18 cellular contexts compared by ENCODE assay signal in genomic region chr11:78902771-78903507, GRCh38.
"Had no signal": no experiment of that assay in that cellular context is flagged by ENCODE, and none has a peak within 500 bp of the region (broad histone marks: within the 10 kb centered on the region; RNA-seq: fewer than 3 reads in every experiment).

No MANE protein-coding gene starts in this region.

- DNase-seq: activated CD4-positive, alpha-beta memory T cell treated with anti-CD3 and anti-CD28 coated beads for 36 hours; activated naive CD4-positive, alpha-beta T cell; activated naive CD8-positive, alpha-beta T cell treated with anti-CD3 and anti-CD28 coated beads for 36 hours; activated T-cell treated with anti-CD3 and anti-CD28 coated beads for 4 hours; amygdala; colonic mucosa; heart left ventricle; left ventricle myocardium inferior; occipital lobe; stomach; T-helper 2 cell; WERI-Rb-1 had no signal

- H3K36me3 ChIP-seq: colonic mucosa, esophagus muscularis mucosa, gastroesophageal sphincter, heart left ventricle, left ventricle myocardium inferior, prostate gland, right atrium auricular region, stomach, WERI-Rb-1 had no signal

- H3K4me1 Mint-ChIP-seq: activated naive CD8-positive, alpha-beta T cell treated with anti-CD3 and anti-CD28 coated beads for 36 hours; central memory CD8-positive, alpha-beta T cell had no signal

- H3K27ac Mint-ChIP-seq: activated CD4-positive, alpha-beta memory T cell treated with anti-CD3 and anti-CD28 coated beads for 36 hours; activated naive CD8-positive, alpha-beta T cell treated with anti-CD3 and anti-CD28 coated beads for 36 hours; brain had no signal

- H3K36me3 Mint-ChIP-seq: activated CD4-positive, alpha-beta memory T cell treated with anti-CD3 and anti-CD28 coated beads for 36 hours; activated naive CD8-positive, alpha-beta T cell treated with anti-CD3 and anti-CD28 coated beads for 36 hours had no signal

- H3K27ac ChIP-seq: colonic mucosa, esophagus muscularis mucosa, gastroesophageal sphincter, heart left ventricle, left ventricle myocardium inferior, prostate gland, right atrium auricular region, stomach, WERI-Rb-1 had no signal

- H3K9me3 Mint-ChIP-seq: activated CD4-positive, alpha-beta memory T cell treated with anti-CD3 and anti-CD28 coated beads for 36 hours; activated naive CD8-positive, alpha-beta T cell treated with anti-CD3 and anti-CD28 coated beads for 36 hours; central memory CD8-positive, alpha-beta T cell had no signal

- H3K9me3 ChIP-seq: colonic mucosa, esophagus muscularis mucosa, gastroesophageal sphincter, heart left ventricle, left ventricle myocardium inferior, prostate gland, right atrium auricular region, stomach had no signal

- ATAC-seq: gastroesophageal sphincter had no signal

- H3K4me3 Mint-ChIP-seq: activated CD4-positive, alpha-beta memory T cell treated with anti-CD3 and anti-CD28 coated beads for 36 hours; activated naive CD8-positive, alpha-beta T cell treated with anti-CD3 and anti-CD28 coated beads for 36 hours; brain; central memory CD8-positive, alpha-beta T cell had no signal

- H3K4me3 ChIP-seq: colonic mucosa, esophagus muscularis mucosa, gastroesophageal sphincter, heart left ventricle, left ventricle myocardium inferior, prostate gland, right atrium auricular region, stomach had no signal

- H3K27me3 ChIP-seq: colonic mucosa, esophagus muscularis mucosa, gastroesophageal sphincter, right atrium auricular region had no signal

- H3K4me1 ChIP-seq: colonic mucosa, left ventricle myocardium inferior, prostate gland, right atrium auricular region, stomach had no signal
